Comparison of ENCODE assay signal across 24 cellular contexts in the genomic region with DNA sequence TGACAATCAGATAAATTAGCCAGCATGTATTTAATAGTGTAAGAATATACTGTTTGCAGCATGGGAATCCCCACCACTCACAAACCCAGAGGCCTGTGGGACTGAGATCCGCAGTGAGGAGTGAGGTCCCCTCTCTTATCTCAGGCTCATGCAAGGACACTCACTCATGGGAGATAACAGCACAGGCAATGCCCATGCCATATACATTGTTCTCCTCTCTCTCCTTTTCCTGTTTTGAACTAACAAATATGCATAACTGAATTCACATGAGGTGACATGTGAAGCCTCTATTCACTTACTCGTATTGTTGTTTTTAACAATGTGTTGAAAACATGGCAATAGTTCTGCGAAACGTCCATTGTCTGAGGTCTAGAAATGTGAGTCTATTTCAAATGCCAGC.
"Had no signal": no experiment of that assay in that cellular context is flagged by ENCODE, and none has a peak within 500 bp of the region (broad histone marks: within the 10 kb centered on the region; RNA-seq: fewer than 3 reads in every experiment).

No MANE protein-coding gene starts in this region.

- H3K4me3 ChIP-seq: body of pancreas, SK-N-MC had no signal

- H3K9me3 Mint-ChIP-seq: activated naive CD4-positive, alpha-beta T cell treated with anti-CD3 and anti-CD28 coated beads, Interleukin-2, amount 50 U/mL, for 24 hours had no signal

- H3K4me3 Mint-ChIP-seq: activated CD8-positive, alpha-beta T cell treated with anti-CD3 and anti-CD28 coated beads, Interleukin-2, amount 10 ng/mL, durations not matched to agents 7 days and 5 days; activated naive CD4-positive, alpha-beta T cell treated with anti-CD3 and anti-CD28 coated beads, Interleukin-2, amount 50 U/mL, for 24 hours; IgD-negative memory B cell had no signal

- H3K4me1 Mint-ChIP-seq: activated naive CD4-positive, alpha-beta T cell treated with anti-CD3 and anti-CD28 coated beads, Interleukin-2, amount 50 U/mL, for 24 hours; IgD-negative memory B cell had no signal

- H3K27ac ChIP-seq: body of pancreas, KMS-11, SK-N-MC had no signal

- ATAC-seq: activated CD8-positive, alpha-beta T cell treated with anti-CD3 and anti-CD28 coated beads, Interleukin-2, amount 10 ng/mL, durations not matched to agents 7 days and 5 days; body of pancreas; Panc1; Right ventricle myocardium inferior had no signal

- H3K9ac ChIP-seq: KMS-11 had no signal

- H3K9me3 ChIP-seq: body of pancreas had no signal

- H3K4me2 ChIP-seq: KMS-11 had no signal

- H3K27me3 ChIP-seq: body of pancreas had no signal

- H3K27ac Mint-ChIP-seq: activated CD8-positive, alpha-beta T cell treated with anti-CD3 and anti-CD28 coated beads, Interleukin-2, amount 10 ng/mL, durations not matched to agents 7 days and 5 days; activated naive CD4-positive, alpha-beta T cell treated with anti-CD3 and anti-CD28 coated beads, Interleukin-2, amount 50 U/mL, for 24 hours; IgD-negative memory B cell had no signal

- H3K36me3 Mint-ChIP-seq: activated naive CD4-positive, alpha-beta T cell treated with anti-CD3 and anti-CD28 coated beads, Interleukin-2, amount 50 U/mL, for 24 hours had no signal

- DNase-seq: activated CD4-positive, alpha-beta T cell treated with anti-CD3 and anti-CD28 coated beads for 48 hours; activated CD4-positive, alpha-beta T cell treated with anti-CD3 and anti-CD28 coated beads, Interleukin-2, amount 50 U/mL, for 4 hours; activated CD4-positive, CD25-positive, alpha-beta regulatory T cell treated with anti-CD3 and anti-CD28 coated beads, Interleukin-2, amount 50 U/mL, for 72 hours; activated CD8-positive, alpha-beta memory T cell treated with anti-CD3 and anti-CD28 coated beads, Interleukin-2, amount 50 U/mL, for 48 hours; activated CD8-positive, alpha-beta T cell treated with anti-CD3 and anti-CD28 coated beads, Interleukin-2, amount 10 ng/mL, durations not matched to agents 7 days and 5 days; activated effector memory CD4-positive, alpha-beta T cell treated with Interleukin-2 at 50 U/mL for 16 hours; activated naive CD4-positive, alpha-beta T cell; activated T-cell treated with anti-CD3 and anti-CD28 coated beads, Interleukin-2, amount 50 U/mL, for 1 hour; aorta; body of pancreas; central memory CD4-positive, alpha-beta T cell; NCI-H1092; NCI-H1417 treated with DMSO at 0.1 percent for 48 hours; NCI-H1694; NCI-H2029 treated with DMSO at 0.1 percent for 48 hours; NCI-H510A treated with DMSO at 0.1 percent for 48 hours; RPMI8226; T-helper 1 cell had no signal
